Comparison of ENCODE assay signal across 26 cellular contexts in the genomic region with DNA sequence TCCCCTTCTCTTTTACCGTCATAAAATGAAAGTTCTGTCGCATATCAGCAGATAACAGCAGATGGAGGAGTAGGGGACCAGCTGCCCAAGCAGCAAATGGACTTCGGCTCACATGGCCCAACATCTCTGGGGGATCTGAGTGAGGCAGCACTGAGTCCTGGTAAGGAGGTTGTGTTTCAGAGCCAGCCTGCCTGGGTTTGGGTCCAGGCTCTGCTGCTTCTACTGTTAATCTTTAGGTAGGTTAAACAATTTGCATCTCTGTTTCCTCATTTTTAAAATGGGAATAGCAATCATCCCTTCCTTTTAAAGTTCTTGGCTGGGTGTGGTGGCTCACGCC.
"Had no signal": no experiment of that assay in that cellular context is flagged by ENCODE, and none has a peak within 500 bp of the region (broad histone marks: within the 10 kb centered on the region; RNA-seq: fewer than 3 reads in every experiment).

No MANE protein-coding gene starts in this region.

- H3K27ac Mint-ChIP-seq: activated B cell treated with CpG ODN at 0.5 μM for 24 hours; activated CD4-positive, alpha-beta T cell treated with anti-CD3 and anti-CD28 coated beads for 36 hours; activated naive CD8-positive, alpha-beta T cell; activated T-helper 2 cell treated with anti-CD3 and anti-CD28 coated beads, Interferon-gamma antibody, Interleukin-2, Interleukin-4, amounts not matched to agents 10 μg/mL and 5 μg/mL and 100 μg/mL, durations not matched to agents 14 hours and 24 hours and 36 hours; effector memory CD8-positive, alpha-beta T cell; natural killer cell; stimulated activated naive CD8-positive, alpha-beta T cell treated with anti-CD3 and anti-CD28 coated beads, Interleukin-15, amount 100 ng/mL, for 72 hours had no signal

- ATAC-seq: effector memory CD8-positive, alpha-beta T cell had no signal

- H3K9me3 ChIP-seq: adrenal gland, pancreas, psoas muscle, suprapubic skin, tibial nerve, uterus had no signal

- H3K4me3 ChIP-seq: adrenal gland, psoas muscle, suprapubic skin, tibial nerve, uterus had no signal

- FAIRE-seq: astrocyte, colon, frontal cortex, islet of Langerhans, pancreas had no signal

- H3K4me1 ChIP-seq: adrenal gland, pancreas, psoas muscle, uterus had no signal

- DNase-seq: activated B cell treated with CpG ODN at 0.5 μM for 24 hours; activated CD4-positive, alpha-beta T cell treated with anti-CD3 and anti-CD28 coated beads, Interleukin-2, amount 50 U/mL, for 4 hours; activated T-cell treated with anti-CD3 and anti-CD28 coated beads, Interleukin-2, amount 50 U/mL, for 4 hours; dorsolateral prefrontal cortex; left ventricle myocardium superior; mammary epithelial cell; midbrain; natural killer cell; psoas muscle; right cardiac atrium; T1000; uterus had no signal

- H3K4me3 Mint-ChIP-seq: activated B cell treated with CpG ODN at 0.5 μM for 24 hours; activated CD4-positive, alpha-beta T cell treated with anti-CD3 and anti-CD28 coated beads for 36 hours; activated naive CD8-positive, alpha-beta T cell; activated T-cell treated with anti-CD3 and anti-CD28 coated beads, Interleukin-2, amount 50 U/mL, for 4 hours; central memory CD8-positive, alpha-beta T cell; effector memory CD8-positive, alpha-beta T cell; natural killer cell; stimulated activated naive CD8-positive, alpha-beta T cell treated with anti-CD3 and anti-CD28 coated beads, Interleukin-15, amount 100 ng/mL, for 72 hours had no signal

- H3K27ac ChIP-seq: adrenal gland, dorsolateral prefrontal cortex, pancreas, psoas muscle, suprapubic skin, tibial nerve, uterus had no signal

- H3K9me3 Mint-ChIP-seq: activated B cell treated with CpG ODN at 0.5 μM for 24 hours; activated T-cell treated with anti-CD3 and anti-CD28 coated beads, Interleukin-2, amount 50 U/mL, for 4 hours; activated T-helper 2 cell treated with anti-CD3 and anti-CD28 coated beads, Interferon-gamma antibody, Interleukin-2, Interleukin-4, amounts not matched to agents 10 μg/mL and 5 μg/mL and 100 μg/mL, durations not matched to agents 14 hours and 24 hours and 36 hours; central memory CD8-positive, alpha-beta T cell; effector memory CD8-positive, alpha-beta T cell; natural killer cell had no signal

- H3K27me3 ChIP-seq: adrenal gland, pancreas, tibial nerve, uterus had no signal

- H3K36me3 ChIP-seq: adrenal gland, pancreas, suprapubic skin, tibial nerve, uterus had no signal

- H3K4me1 Mint-ChIP-seq: activated CD4-positive, alpha-beta T cell treated with anti-CD3 and anti-CD28 coated beads for 36 hours had no signal

- H3K36me3 Mint-ChIP-seq: activated naive CD8-positive, alpha-beta T cell; natural killer cell had no signal
